Comparison of ENCODE assay signal across 16 cellular contexts in the genomic region with DNA sequence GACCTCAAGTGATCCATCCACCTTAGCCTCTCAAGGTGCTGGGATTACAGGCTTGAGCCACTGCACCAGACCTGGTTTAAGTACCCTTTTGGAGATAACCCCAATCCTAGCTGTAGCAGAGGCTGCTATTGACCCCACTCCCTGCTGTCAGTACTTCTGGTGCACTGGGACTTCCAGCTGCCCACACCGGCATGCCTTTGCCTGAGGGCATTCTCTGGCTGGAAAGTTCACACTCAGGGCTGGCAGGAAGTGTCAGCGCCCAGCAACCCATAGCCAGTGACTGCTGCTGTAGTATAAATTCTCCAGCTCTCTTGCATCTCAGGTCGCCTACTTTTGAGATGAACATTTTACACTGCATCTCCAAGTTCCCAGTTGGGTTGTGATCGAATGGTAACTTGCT.
DNase-seq lines count a peak whose midpoint lies in the region; ATAC-seq and TF ChIP-seq lines count a peak whose summit lies in the region.
"Had no signal": no experiment of that assay in that cellular context is flagged by ENCODE, and none has a peak within 500 bp of the region (broad histone marks: within the 10 kb centered on the region; RNA-seq: fewer than 3 reads in every experiment).

No MANE protein-coding gene starts in this region.

- H3K4me1 Mint-ChIP-seq in CD4-positive, alpha-beta memory T cell: peaks cover 53 to 95% (median 73%) of the 10 kb centered on the region in 4 donors

- intact Hi-C loops in CD4-positive, alpha-beta memory T cell (cut with micrococcal nuclease): no loop called here
- intact Hi-C loops in right lobe of liver (cut with DNase I) (no loop called here), colonic mucosa (cut with DNase I) (no loop called here)

- TF ChIP-seq CTCF in right lobe of liver (IDR thresholded peaks at IDR 0.05) (no peak), colonic mucosa (IDR thresholded peaks at IDR 0.05) (no peak)

- peaks cover 5% of the 10 kb centered on the region for H3K36me3 ChIP-seq in CD4-positive, alpha-beta memory T cell (ENCODE audit: insufficient read depth, low read length)
- no peaks in the 10 kb centered on the region for H3K36me3 ChIP-seq in right lobe of liver
- H3K36me3 ChIP-seq in colonic mucosa: no peaks in the 10 kb centered on the region
- H3K36me3 ChIP-seq: heart right ventricle, tibial artery had no signal

- no peak overlapping the region for H3K27ac ChIP-seq in CD4-positive, alpha-beta memory T cell (ENCODE audit: low read depth, low read length)
- H3K27ac ChIP-seq in right lobe of liver (no peak overlapping the region), colonic mucosa (no peak overlapping the region)
- H3K27ac ChIP-seq: BLaER1 had no signal

- peak in 3 of 4 donors; percentile 21 to 28 (median 25) for ATAC-seq in right lobe of liver
- ATAC-seq: esophagus mucosa, left cardiac atrium had no signal

- peaks cover 85% of the 10 kb centered on the region for H3K4me1 ChIP-seq in CD4-positive, alpha-beta memory T cell (ENCODE audit: insufficient read depth, low read length)
- peaks cover 0 to 10% (median 0%) of the 10 kb centered on the region in 4 donors for H3K4me1 ChIP-seq in right lobe of liver
- no peaks in the 10 kb centered on the region for H3K4me1 ChIP-seq in colonic mucosa

- no peaks in the 10 kb centered on the region for H3K27me3 Mint-ChIP-seq in CD4-positive, alpha-beta memory T cell
- H3K27me3 Mint-ChIP-seq: naive B cell had no signal

- peaks cover 10 to 21% of the 10 kb centered on the region in 2 donors for H3K36me3 Mint-ChIP-seq in CD4-positive, alpha-beta memory T cell

- no peak for DNase-seq in CD4-positive, alpha-beta memory T cell
- DNase-seq in H4 (ENCODE audit: low spot score): peak; percentile 26
- DNase-seq in UCSD-AML1 (lab: John Stamatoyannopoulos, UW; ENCODE audit: unreplicated experiment): peak; percentile 17
- DNase-seq in right lobe of liver: no peak
- DNase-seq in stimulated activated naive CD4-positive, alpha-beta T cell treated with Interleukin-2 at 50 U/mL for 16 hours (lab: John Stamatoyannopoulos, UW): no peak
- no peak for DNase-seq in T-helper 1 cell
- DNase-seq in stimulated activated CD4-positive, alpha-beta T cell treated with anti-CD3 and anti-CD28 coated beads, Interleukin-1b, Interleukin-23, amount 100 ng/mL, for 48 hours: no peak
- DNase-seq in colonic mucosa: no peak
- DNase-seq: cortex of kidney, heart right ventricle, left cardiac atrium, naive B cell, NCI-H1048, tibial artery had no signal

- no peaks in the 10 kb centered on the region for H3K9me3 ChIP-seq in CD4-positive, alpha-beta memory T cell (ENCODE audit: control insufficient read depth in 1 of 2, low read length in 2 of 2)
- H3K9me3 ChIP-seq in right lobe of liver: no peaks in the 10 kb centered on the region
- no peaks in the 10 kb centered on the region for H3K9me3 ChIP-seq in colonic mucosa
- H3K9me3 ChIP-seq: heart right ventricle, tibial artery had no signal

- POLR2A ChIA-PET in CD4-positive, alpha-beta memory T cell (lab: Charles Lee; ENCODE audit: partially characterized antibody): no interaction called here

- H3K27me3 ChIP-seq in CD4-positive, alpha-beta memory T cell (ENCODE audit: insufficient read depth, low read length): no peaks in the 10 kb centered on the region
- H3K27me3 ChIP-seq in right lobe of liver (no peaks in the 10 kb centered on the region), colonic mucosa (no peaks in the 10 kb centered on the region)
- H3K27me3 ChIP-seq: BLaER1, heart right ventricle, tibial artery had no signal

- 71% methylated on average over 1 of the region's 4 CpGs for WGBS in right lobe of liver (ENCODE audit: insufficient coverage, low coverage, low lambda C conversion rate, missing lambda C conversion rate)

- no peak overlapping the region for H3K4me3 ChIP-seq in CD4-positive, alpha-beta memory T cell (ENCODE audit: low read length in 2 of 2)
- H3K4me3 ChIP-seq in right lobe of liver: no peak overlapping the region
- H3K4me3 ChIP-seq in colonic mucosa: no peak overlapping the region
- H3K4me3 ChIP-seq: BLaER1, heart right ventricle, tibial artery had no signal

- H3K9ac ChIP-seq in colonic mucosa (ENCODE audit: low read depth in 2 of 2, low read length in 2 of 2): no peak overlapping the region
- H3K9ac ChIP-seq: BLaER1 had no signal

- CTCF ChIA-PET in CD4-positive, alpha-beta memory T cell (lab: Charles Lee; ENCODE audit: partially characterized antibody): interaction anchor here (1.4 kb wide), 1 partner anchor 26 kb away, joined by 3 read pairs; no protein-coding TSS in a partner anchor

- no peaks in the 10 kb centered on the region for H3K9me3 Mint-ChIP-seq in CD4-positive, alpha-beta memory T cell
- H3K9me3 Mint-ChIP-seq: naive B cell had no signal

- no peak for TF ChIP-seq POLR2A in right lobe of liver (IDR thresholded peaks at IDR 0.05)

- peak overlapping the region in 5 of 7 donors; percentile 63 to 85 (median 68) for H3K27ac Mint-ChIP-seq in CD4-positive, alpha-beta memory T cell

- H3K4me3 Mint-ChIP-seq in CD4-positive, alpha-beta memory T cell: peak overlapping the region in 3 of 8 donors; percentile 11 to 39 (median 28)
- H3K4me3 Mint-ChIP-seq: naive B cell had no signal

Comparison
In these comparisons a context has a peak if more than half of its experiments do, and no peak if none do; other contexts are left out.
1. DNase-seq: peak in H4 (single experiment) and UCSD-AML1 (single experiment); none in CD4-positive, alpha-beta memory T cell (0 of 5), right lobe of liver (0 of 3), stimulated activated naive CD4-positive, alpha-beta T cell treated with Interleukin-2 at 50 U/mL for 16 hours (single experiment), T-helper 1 cell (0 of 5), stimulated activated CD4-positive, alpha-beta T cell treated with anti-CD3 and anti-CD28 coated beads, Interleukin-1b, Interleukin-23, amount 100 ng/mL, for 48 hours (single experiment) and colonic mucosa (single experiment).